In genomic region chr14:69696633-69697557, GRCh38 we compare ENCODE assay signal across 8 cellular contexts.
DNase-seq lines count a peak whose midpoint lies in the region; ATAC-seq and TF ChIP-seq lines count a peak whose summit lies in the region.

No MANE protein-coding gene starts in this region.

- no TSS peak for BruUV-seq in OCI-LY7 (replicated peaks; lab: Mats Ljungman, UMichigan)

- POLR2A ChIA-PET in OCI-LY7 (lab: Charles Lee), result no interaction called here
- POLR2A ChIA-PET in HEK293T (lab: Yijun Ruan, JAX), result no interaction called here

- H3K9me2 ChIP-seq in OCI-LY7 (ENCODE audit: insufficient read depth, low read length), result no peaks in the 10 kb centered on the region

- DNase-seq in NCI-H2029 (lab: John Stamatoyannopoulos, UW) (peak; percentile 57), NCI-H2029 treated with DMSO at 0.1 percent for 48 hours (lab: John Stamatoyannopoulos, UW) (no peak), OCI-LY7 (ENCODE audit: low spot score) (no peak), dorsolateral prefrontal cortex (no peak), gastrocnemius medialis (no peak), A172 (ENCODE audit: low spot score) (no peak), NOMO-1 (lab: John Stamatoyannopoulos, UW; ENCODE audit: unreplicated experiment in 2 of 2) (no peak), HEK293T (ENCODE audit: extremely low spot score) (no peak)

- H2AFZ ChIP-seq in OCI-LY7 (ENCODE audit: low read length), result no peak overlapping the region

- peaks cover 36% of the 10 kb centered on the region for H4K20me1 ChIP-seq in OCI-LY7 (ENCODE audit: insufficient read depth, low read length)

- TF ChIP-seq POLR2A in gastrocnemius medialis (IDR thresholded peaks at IDR 0.05), result no peak

- H3K9me3 ChIP-seq in OCI-LY7 (ENCODE audit: low read length), result no peaks in the 10 kb centered on the region
- H3K9me3 ChIP-seq in gastrocnemius medialis, result no peaks in the 10 kb centered on the region

- CTCF ChIA-PET in OCI-LY7 (lab: Charles Lee; ENCODE audit: unreplicated experiment), result no interaction called here
- CTCF ChIA-PET in HEK293T (lab: Yijun Ruan, JAX), result interaction anchor here (0.6 kb wide), 1 partner anchor 34 kb away, joined by 3 read pairs; no protein-coding TSS in a partner anchor

- H3K79me2 ChIP-seq in OCI-LY7 (ENCODE audit: insufficient read depth, low read depth, low read length), result peaks cover 99% of the 10 kb centered on the region

- peak in 1 of 2 donors; percentile 37 for ATAC-seq in gastrocnemius medialis

- in situ Hi-C loops in gastrocnemius medialis (cut with MboI; ENCODE audit: low sequenced_read_pairs in 4 of 4), result no loop called here

- peaks cover 7% of the 10 kb centered on the region for H3K36me3 ChIP-seq in OCI-LY7 (ENCODE audit: insufficient read depth, low read length)
- H3K36me3 ChIP-seq in gastrocnemius medialis, result no peaks in the 10 kb centered on the region

- H3K27ac ChIP-seq in OCI-LY7 (ENCODE audit: low read depth, low read length, poor library complexity, severe bottlenecking) (peak overlapping the region; percentile 84), dorsolateral prefrontal cortex (peak overlapping the region in 33 of 59 donors; percentile 0 to 91 (median 57)), gastrocnemius medialis (peak overlapping the region; percentile 44 to 71 (median 54))

- no peak overlapping the region for H3K4me3 ChIP-seq in OCI-LY7 (ENCODE audit: low read depth, low read length, poor library complexity, severe bottlenecking)
- no peak overlapping the region for H3K4me3 ChIP-seq in dorsolateral prefrontal cortex
- no peak overlapping the region for H3K4me3 ChIP-seq in gastrocnemius medialis

- H3K4me2 ChIP-seq in OCI-LY7 (ENCODE audit: low read length), result peak overlapping the region; percentile 84

- intact Hi-C loops in OCI-LY7 (cut with micrococcal nuclease; ENCODE audit: unreplicated experiment), result no loop called here
- intact Hi-C loops in dorsolateral prefrontal cortex (cut with DNase I), result no loop called here
- intact Hi-C loops in gastrocnemius medialis (cut with DNase I; ENCODE audit: low total_unique reads), result no loop called here

- H3K4me1 ChIP-seq in OCI-LY7 (ENCODE audit: insufficient read depth, low read length, poor library complexity, severe bottlenecking) (peaks cover 92% of the 10 kb centered on the region), gastrocnemius medialis (peaks cover 55 to 62% of the 10 kb centered on the region in 2 donors)

- TF ChIP-seq CTCF in OCI-LY7 (conservative IDR thresholded peaks at IDR 0.05; ENCODE audit: low read length) (no peak), dorsolateral prefrontal cortex (IDR thresholded peaks at IDR 0.05 in 54 of 56, conservative IDR thresholded peaks at IDR 0.05 in 2 of 56; ENCODE audit: low read depth in 1 of 56, partially characterized antibody in 56 of 56) (no peak), gastrocnemius medialis (IDR thresholded peaks at IDR 0.05 in 4 of 5, conservative IDR thresholded peaks at IDR 0.05 in 1 of 5) (no peak)

- H3K27me3 ChIP-seq in dorsolateral prefrontal cortex (no peaks in the 10 kb centered on the region), gastrocnemius medialis (no peaks in the 10 kb centered on the region)

TF ChIP-seq in HEK293T, 16 proteins besides CTCF, POLR2A, EP300 and RAD21:
- TF ChIP-seq ARNT (IDR thresholded peaks at IDR 0.05), result no peak
TF ChIP-seq in HEK293T: peak in this region for 0.
